ENCODE assay signal across 8 cellular contexts in genomic region chr12:116276433-116277216, GRCh38. TPM values are rescaled to one million over a fixed set of nuclear protein-coding genes. Genes with fewer than 3 reads are reported as not detected.
DNase-seq lines count a peak whose midpoint lies in the region; ATAC-seq and TF ChIP-seq lines count a peak whose summit lies in the region.

No MANE protein-coding gene starts in this region.

- H3K9ac ChIP-seq in IMR-90 (ENCODE audit: low read depth, low read length) = peak overlapping the region; percentile 79

- H3K9me3 ChIP-seq in IMR-90 (ENCODE audit: control insufficient read depth, insufficient read depth, low read length) = no peaks in the 10 kb centered on the region
- H3K9me3 ChIP-seq in RWPE2 (ENCODE audit: severe bottlenecking) = no peaks in the 10 kb centered on the region

- ATAC-seq in GM21526 (IDR thresholded peaks at IDR 0.05; ENCODE audit: low FRiP score, unreplicated experiment) (peak; percentile 36), IMR-90 (ENCODE audit: low read depth) (peak; percentile 16), RWPE2 (ENCODE audit: low read depth) (peak; percentile 53), foreskin keratinocyte (peak; percentile 36)

- DNase-seq in COR-L47 (lab: John Stamatoyannopoulos, UW) (peak; percentile 34), IMR-90 (peak; percentile 59), RWPE2 (ENCODE audit: low spot score) (no peak), foreskin keratinocyte (peak in 1 of 2 donors; percentile 49), neural crest cell (ENCODE audit: low read depth, low spot score) (peak; percentile 55)
- peak; percentile 42 for DNase-seq in activated gamma-delta T cell treated with anti-CD3 and anti-CD28 coated beads, Interleukin-2, amount 50 U/mL, for 16 hours (ENCODE audit: low read depth)

- H2BK5ac ChIP-seq in IMR-90 (ENCODE audit: low read depth, low read length, poor library complexity, severe bottlenecking) = peak overlapping the region; percentile 79

- peak overlapping the region; percentile 62 for H2AK9ac ChIP-seq in IMR-90 (replicated peaks; ENCODE audit: low read depth, low read length, poor library complexity)

- H4K5ac ChIP-seq in IMR-90 (ENCODE audit: low read depth, low read length) = no peak overlapping the region

- H3K9me1 ChIP-seq in IMR-90 (ENCODE audit: insufficient read depth, low read length) = peaks cover 4% of the 10 kb centered on the region; the same call in 1 of the 2 replicates

- no peak overlapping the region; the same call in 1 of the 2 replicates for H2AK5ac ChIP-seq in IMR-90 (ENCODE audit: low read depth, low read length)

- H3K4me1 ChIP-seq in IMR-90 (ENCODE audit: control insufficient read depth, insufficient read depth, low read length) (no peaks in the 10 kb centered on the region), RWPE2 (ENCODE audit: insufficient read depth, poor library complexity, severe bottlenecking) (peaks cover 22% of the 10 kb centered on the region), foreskin keratinocyte (peaks cover 28% of the 10 kb centered on the region)

- intact Hi-C loops in IMR-90 (cut with micrococcal nuclease) = loop anchor here (1.0 to 5.0 kb wide), 8 partner anchors 106 to 416 kb away; no protein-coding TSS in a partner anchor

- H3K27me3 Mint-ChIP-seq in neural crest cell (ENCODE audit: low read depth) = no peaks in the 10 kb centered on the region

- no peaks in the 10 kb centered on the region for H3K36me3 Mint-ChIP-seq in neural crest cell (ENCODE audit: low read depth)

- H3K4ac ChIP-seq in IMR-90 (ENCODE audit: low read depth, low read length) = peak overlapping the region; percentile 28; the same call in 1 of the 2 replicates

- H3K4me2 ChIP-seq in IMR-90 (ENCODE audit: low read depth, low read length) = peak overlapping the region; percentile 76

- peaks cover 4 to 25% of the 10 kb centered on the region in 2 experiments; a peak in 3 of 4 replicates for H3K79me1 ChIP-seq in IMR-90 (ENCODE audit: low read depth in 1 of 2, low read length in 2 of 2)

- peak overlapping the region; percentile 91 for H3K27ac ChIP-seq in IMR-90 (ENCODE audit: insufficient read depth, low read length)
- H3K27ac ChIP-seq in RWPE2 (ENCODE audit: poor library complexity, severe bottlenecking) = peak overlapping the region; percentile 53
- peak overlapping the region; percentile 70 for H3K27ac ChIP-seq in foreskin keratinocyte
- H3K27ac ChIP-seq in temporal lobe (ENCODE audit: low read depth, low read length) = peak overlapping the region; percentile 69

- H3K56ac ChIP-seq in IMR-90 (ENCODE audit: extremely low read depth, insufficient read depth, low read length) = peak overlapping the region; percentile 43; the same call in 1 of the 2 replicates

- H4K20me1 ChIP-seq in IMR-90 (ENCODE audit: insufficient read depth, low read length) = peaks cover 48% of the 10 kb centered on the region

- H2BK15ac ChIP-seq in IMR-90 (ENCODE audit: low read depth, low read length) = no peak overlapping the region

- peak overlapping the region; percentile 98 for H3K4me3 Mint-ChIP-seq in neural crest cell

- CTCF ChIA-PET in IMR-90 (lab: Yijun Ruan, JAX) = interaction anchor here (0.7 to 0.8 kb wide), 2 partner anchors 135 to 151 kb away, joined by 3 to 5 read pairs; no protein-coding TSS in a partner anchor

- dilution Hi-C loops in IMR-90 (cut with HindIII; ENCODE audit: low sequenced_read_pairs, unreplicated experiment) = no loop called here

- peak overlapping the region; percentile 69; the same call in 1 of the 2 replicates for H3K23ac ChIP-seq in IMR-90 (ENCODE audit: low read depth, low read length)

- TF ChIP-seq CTCF in IMR-90 (conservative IDR thresholded peaks at IDR 0.05; ENCODE audit: low read depth, low read length) (0 out of 2 replicates have a peak, but pooled peaks have one; percentile 20), RWPE2 (IDR thresholded peaks at IDR 0.05; ENCODE audit: poor library complexity, severe bottlenecking) (peak; percentile 8), foreskin keratinocyte (conservative IDR thresholded peaks at IDR 0.05) (peak; percentile 4), neural crest cell (conservative IDR thresholded peaks at IDR 0.05) (no peak)

- H3K27me3 ChIP-seq in IMR-90 (ENCODE audit: control insufficient read depth, insufficient read depth, low read length) (no peaks in the 10 kb centered on the region), RWPE2 (ENCODE audit: insufficient read depth, poor library complexity, severe bottlenecking) (no peaks in the 10 kb centered on the region), foreskin keratinocyte (no peaks in the 10 kb centered on the region)

- H3K14ac ChIP-seq in IMR-90 (replicated peaks; ENCODE audit: low read depth, low read length) = peak overlapping the region; percentile 66

- H2AFZ ChIP-seq in IMR-90 (replicated peaks; ENCODE audit: low read length, poor library complexity) = peak overlapping the region; percentile 81

- in situ Hi-C loops in IMR-90 (cut with MboI; ENCODE audit: low sequenced_read_pairs) = no loop called here

- no peak overlapping the region for H4K91ac ChIP-seq in IMR-90 (ENCODE audit: insufficient read depth, low read depth, low read length)

- H3K4me3 ChIP-seq in IMR-90 (ENCODE audit: insufficient read depth, low read depth, low read length) = peak overlapping the region; percentile 58
- H3K4me3 ChIP-seq in RWPE2 (ENCODE audit: severe bottlenecking) = peak overlapping the region; percentile 100

- TF ChIP-seq POLR2A in IMR-90 (IDR thresholded peaks at IDR 0.05; ENCODE audit: low read depth, low read length) = no peak

- BruUV-seq in IMR-90 (replicated peaks; lab: Mats Ljungman, UMichigan) = no TSS peak

- H2BK20ac ChIP-seq in IMR-90 (ENCODE audit: low read depth, low read length) = no peak overlapping the region

- no peak overlapping the region; the same call in 1 of the 2 replicates for H3K18ac ChIP-seq in IMR-90 (ENCODE audit: low read depth, low read length)

- no peak overlapping the region for H4K8ac ChIP-seq in IMR-90 (ENCODE audit: low read depth in 2 of 2, low read length in 2 of 2)

- peak overlapping the region; percentile 96 for H3K27ac Mint-ChIP-seq in neural crest cell (ENCODE audit: unreplicated experiment)

- POLR2A ChIA-PET in IMR-90 (lab: Charles Lee; ENCODE audit: unreplicated experiment) = no interaction called here

- 1% methylated on average over 30 of the region's 73 CpGs; no CpG with 5 or more reads in 1 of the 2 experiments for WGBS in IMR-90 (ENCODE audit: extremely low coverage in 2 of 2, insufficient read length in 1 of 2), 2 experiments

- H3K9me3 Mint-ChIP-seq in neural crest cell = peaks cover under 1% of the 10 kb centered on the region

- peaks cover 50% of the 10 kb centered on the region for H3K4me1 Mint-ChIP-seq in neural crest cell

- H3K36me3 ChIP-seq in IMR-90 (ENCODE audit: control insufficient read depth, insufficient read depth, low read length) = no peaks in the 10 kb centered on the region
- no peaks in the 10 kb centered on the region for H3K36me3 ChIP-seq in RWPE2 (ENCODE audit: low read depth)

- TF ChIP-seq RAD21 in IMR-90 (IDR thresholded peaks at IDR 0.05; ENCODE audit: low read length) = peak; percentile 21; the same call in 1 of the 2 replicates

- H2BK120ac ChIP-seq in IMR-90 (ENCODE audit: low read depth, low read length) = no peak overlapping the region

TF ChIP-seq in IMR-90, 13 proteins besides CTCF, POLR2A, EP300 and RAD21:
- TF ChIP-seq RFX5 (IDR thresholded peaks at IDR 0.05; ENCODE audit: low read depth, low read length) = no peak
- no peak for TF ChIP-seq USF2 (IDR thresholded peaks at IDR 0.05; ENCODE audit: low read depth, low read length)
- peak; percentile 8; the same call in 1 of the 2 replicates for TF ChIP-seq MXI1 (IDR thresholded peaks at IDR 0.05; ENCODE audit: borderline replicate concordance, low read depth, low read length)
- TF ChIP-seq FOS (IDR thresholded peaks at IDR 0.05; ENCODE audit: low read depth, low read length) = no peak
- TF ChIP-seq BHLHE40 (IDR thresholded peaks at IDR 0.05; ENCODE audit: low read depth, low read length) = no peak
- TF ChIP-seq SMC3 (IDR thresholded peaks at IDR 0.05; ENCODE audit: low read depth, low read length) = no peak
- no peak for TF ChIP-seq CHD1 (IDR thresholded peaks at IDR 0.05; ENCODE audit: low read depth, low read length)
- no peak for TF ChIP-seq NFE2L2 (IDR thresholded peaks at IDR 0.05; ENCODE audit: low read depth, low read length)
- no peak for TF ChIP-seq MAFK (IDR thresholded peaks at IDR 0.05; ENCODE audit: low read depth, low read length)
- no peak for TF ChIP-seq RCOR1 (IDR thresholded peaks at IDR 0.05; ENCODE audit: insufficient replicate concordance, low read length)
- TF ChIP-seq MAZ (IDR thresholded peaks at IDR 0.05; ENCODE audit: borderline replicate concordance, low read depth, low read length) = no peak; the same call in 1 of the 2 replicates
- TF ChIP-seq CEBPB (IDR thresholded peaks at IDR 0.05; ENCODE audit: low read depth, low read length) = peak; percentile 28; the same call in 1 of the 2 replicates
- TF ChIP-seq ELK1 (IDR thresholded peaks at IDR 0.05; ENCODE audit: borderline replicate concordance, low read depth, low read length) = no peak
TF ChIP-seq in IMR-90: peak in this region for 2.

RNA-seq across cellular contexts. Expression of gene MED13L, which starts 0.9 kb away (rescaled TPM):
- 49.1 and 93.3 TPM in 2 replicates for total RNA-seq in IMR-90 (2012; rRNA removed)
- polyA plus RNA-seq in IMR-90 (2012; rRNA removed) = 17.9 and 18.1 TPM in 2 replicates
- 7.7 and 9.4 TPM in 2 replicates for polyA plus RNA-seq in IMR-90 (2012; cell fraction: cytosol; rRNA removed)
- polyA plus RNA-seq in IMR-90 (2012; cell fraction: nucleus; rRNA removed; ENCODE audit: low replicate concordance) = 15.3 and 42.2 TPM in 2 replicates
- 42.4 and 50.1 TPM in 2 replicates for total RNA-seq in foreskin keratinocyte
- polyA plus RNA-seq in foreskin keratinocyte = 4.6 and 5.3 TPM in 2 replicates
- total RNA-seq in neural crest cell = 89.0 and 90.1 TPM in 2 replicates
- total RNA-seq in temporal lobe = 161 TPM
